Comparison of ENCODE assay signal across 1 cellular context in genomic region chr10:61364619-61365018, GRCh38.
TF ChIP-seq lines count a peak whose summit lies in the region.

No MANE protein-coding gene starts in this region.

TF ChIP-seq in HepG2, 621 proteins besides CTCF, POLR2A, EP300 and RAD21 (continued from another document):
- TF ChIP-seq GMEB1 (CRISPR knock-in tag; IDR thresholded peaks at IDR 0.05; ENCODE audit: borderline replicate concordance) = no peak
- TF ChIP-seq KLF11 (CRISPR knock-in tag; IDR thresholded peaks at IDR 0.05) = no peak
- no peak for TF ChIP-seq ATF7 (IDR thresholded peaks at IDR 0.05)
- no peak for TF ChIP-seq ATF7 (CRISPR knock-in tag; IDR thresholded peaks at IDR 0.05)
- TF ChIP-seq NCOR1 (IDR thresholded peaks at IDR 0.05; ENCODE audit: borderline replicate concordance, low read length) = no peak
- no peak for TF ChIP-seq KDM3A (CRISPR knock-in tag; IDR thresholded peaks at IDR 0.05; ENCODE audit: low read depth)
- no peak for TF ChIP-seq ZNF878 (CRISPR knock-in tag; IDR thresholded peaks at IDR 0.05)
- no peak for TF ChIP-seq ZNF383 (CRISPR knock-in tag; IDR thresholded peaks at IDR 0.05; ENCODE audit: borderline replicate concordance)
- TF ChIP-seq SIX1 (CRISPR knock-in tag; IDR thresholded peaks at IDR 0.05; ENCODE audit: borderline replicate concordance) = no peak
- TF ChIP-seq ZNF644 (CRISPR knock-in tag; IDR thresholded peaks at IDR 0.05; ENCODE audit: low read depth) = no peak
- TF ChIP-seq PCBP2 (optimal IDR thresholded peaks at IDR 0.05; ENCODE audit: low read depth, low read length, poor library complexity, severe bottlenecking) = no peak
- no peak for TF ChIP-seq TFAP4 (IDR thresholded peaks at IDR 0.05; ENCODE audit: borderline replicate concordance, low read depth)
- no peak for TF ChIP-seq TBX3 (IDR thresholded peaks at IDR 0.05; ENCODE audit: borderline replicate concordance)
